ENCODE assay signal across 20 cellular contexts in the genomic region with DNA sequence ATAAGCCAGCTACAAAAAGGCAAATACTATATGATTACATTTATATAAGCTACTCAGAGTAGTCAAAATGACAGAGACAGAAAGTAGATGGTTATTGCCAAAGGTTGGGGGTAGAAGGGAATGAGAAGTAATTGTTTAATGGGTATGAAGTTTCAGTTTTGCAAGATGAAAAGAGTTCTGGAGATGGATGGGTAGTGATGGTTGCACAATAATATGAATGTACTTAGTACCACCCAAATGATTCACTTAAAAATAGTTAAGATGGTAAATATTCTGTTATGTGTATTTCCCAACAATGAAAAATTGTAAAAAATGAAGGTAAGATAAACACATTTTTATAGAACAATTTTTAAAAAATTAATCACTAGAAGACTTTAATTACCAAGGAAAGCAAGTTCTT.
"Had no signal": no experiment of that assay in that cellular context is flagged by ENCODE, and none has a peak within 500 bp of the region (broad histone marks: within the 10 kb centered on the region; RNA-seq: fewer than 3 reads in every experiment).

No MANE protein-coding gene starts in this region.

- H3K4me2 ChIP-seq: hepatocyte had no signal

- H3K36me3 ChIP-seq: colonic mucosa, esophagus muscularis mucosa, gastroesophageal sphincter, heart left ventricle, left lung, lower lobe of right lung had no signal

- H3K36me3 Mint-ChIP-seq: immature natural killer cell, mesothelial cell of epicardium, naive B cell had no signal

- H3K27me3 Mint-ChIP-seq: dendritic cell treated with granulocyte-macrophage colony-stimulating factor and Interleukin-4, amounts not matched to agents 40 ng/mL and 50 ng/mL, for 4 days; naive B cell had no signal

- H3K79me2 ChIP-seq: hepatocyte had no signal

- H3K27ac ChIP-seq: colonic mucosa, esophagus muscularis mucosa, foreskin keratinocyte, gastroesophageal sphincter, heart left ventricle, hepatocyte, left lung, lower lobe of right lung had no signal

- H3K27ac Mint-ChIP-seq: dendritic cell treated with granulocyte-macrophage colony-stimulating factor and Interleukin-4, amounts not matched to agents 40 ng/mL and 50 ng/mL, for 4 days; immature natural killer cell; mesothelial cell of epicardium had no signal

- H3K4me3 ChIP-seq: colonic mucosa, esophagus muscularis mucosa, gastroesophageal sphincter, heart left ventricle, hepatocyte, left lung, lower lobe of right lung, mucosa of descending colon had no signal

- H3K4me1 ChIP-seq: colonic mucosa, esophagus muscularis mucosa, foreskin keratinocyte, gastroesophageal sphincter, heart left ventricle, left lung, lower lobe of right lung had no signal

- H3K27me3 ChIP-seq: colonic mucosa, foreskin keratinocyte, gastroesophageal sphincter, hepatocyte, left lung had no signal

- H3K4me1 Mint-ChIP-seq: immature natural killer cell, mesothelial cell of epicardium, naive B cell had no signal

- ATAC-seq: foreskin keratinocyte, gastroesophageal sphincter, heart left ventricle, left lung, left ventricle myocardium superior, lower lobe of right lung, mucosa of descending colon had no signal

- H3K4me3 Mint-ChIP-seq: dendritic cell treated with granulocyte-macrophage colony-stimulating factor and Interleukin-4, amounts not matched to agents 40 ng/mL and 50 ng/mL, for 4 days; immature natural killer cell; mesothelial cell of epicardium; naive B cell had no signal

- DNase-seq: cerebellar nuclear complex; colonic mucosa; cortex of kidney; effector CD8-positive, alpha-beta T cell; foreskin keratinocyte; heart left ventricle; hypothalamus; immature natural killer cell; left cardiac atrium; left lung; left ventricle myocardium superior; lower lobe of right lung; mesenchymal stem cell; mucosa of descending colon; naive B cell had no signal

- H2AFZ ChIP-seq: hepatocyte had no signal

- H3K9me3 ChIP-seq: colonic mucosa, esophagus muscularis mucosa, gastroesophageal sphincter, heart left ventricle, lower lobe of right lung had no signal
